Comparison of ENCODE assay signal across 15 cellular contexts in the genomic region with DNA sequence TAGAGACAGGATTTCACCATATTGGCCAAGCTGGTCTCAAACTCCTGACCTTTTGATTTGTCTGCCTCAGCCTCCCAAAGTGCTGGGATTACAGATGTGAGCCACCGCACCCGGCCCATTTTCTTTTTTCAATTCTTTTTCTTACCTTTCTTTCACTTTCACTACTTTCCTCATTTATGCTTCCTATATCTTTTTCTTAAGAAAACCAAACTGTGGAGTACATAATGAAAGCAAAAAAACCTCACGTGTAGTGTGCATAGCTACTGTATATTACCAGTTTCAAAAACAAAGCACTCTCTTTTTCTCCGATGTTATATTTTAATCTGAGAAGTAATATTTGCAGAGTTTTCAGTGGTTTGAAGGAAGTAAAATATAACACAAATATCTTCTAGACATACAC. TPM values are rescaled to one million over a fixed set of nuclear protein-coding genes. Genes with fewer than 3 reads are reported as not detected.
A peak's percentile ranks its signal among the peaks of the same experiment; 100 is the strongest.
DNase-seq lines count a peak whose midpoint lies in the region; ATAC-seq and TF ChIP-seq lines count a peak whose summit lies in the region.
"Had no signal": no experiment of that assay in that cellular context is flagged by ENCODE, and none has a peak within 500 bp of the region (broad histone marks: within the 10 kb centered on the region; RNA-seq: fewer than 3 reads in every experiment).

No MANE protein-coding gene starts in this region.

- POLR2A ChIA-PET in CD4-positive, alpha-beta memory T cell (lab: Charles Lee; ENCODE audit: partially characterized antibody), result interaction anchor here (1.0 to 2.0 kb wide), 3 partner anchors 8 to 154 kb away, joined by 4 to 7 read pairs (median 4); a partner anchor contains a TSS

- ATAC-seq in T-helper 17 cell, result no peak
- no peak for ATAC-seq in natural killer cell treated with Interleukin-12 subunit alpha and Interleukin-12 subunit beta and Interleukin-15 and Interleukin-18, amount 100 ng/mL, for 72 hours
- no peak for ATAC-seq in left colon

- H3K27me3 ChIP-seq in CD4-positive, alpha-beta memory T cell (ENCODE audit: insufficient read depth, low read length), result no peaks in the 10 kb centered on the region
- H3K27me3 ChIP-seq in brain microvascular endothelial cell (replicated peaks), result no peaks in the 10 kb centered on the region

- peaks cover 2 to 11% of the 10 kb centered on the region in 2 donors for H3K27me3 Mint-ChIP-seq in CD4-positive, alpha-beta memory T cell
- H3K27me3 Mint-ChIP-seq in IgD-negative memory B cell, result peaks cover 18% of the 10 kb centered on the region
- H3K27me3 Mint-ChIP-seq in T-helper 17 cell, result peaks cover 31% of the 10 kb centered on the region
- peaks cover 20 to 24% of the 10 kb centered on the region in 2 donors for H3K27me3 Mint-ChIP-seq in natural killer cell treated with Interleukin-12 subunit alpha and Interleukin-12 subunit beta and Interleukin-15 and Interleukin-18, amount 100 ng/mL, for 72 hours

- CTCF ChIA-PET in CD4-positive, alpha-beta memory T cell (lab: Charles Lee; ENCODE audit: partially characterized antibody), result interaction anchor here (1.3 to 2.6 kb wide), 3 partner anchors 10 to 53 kb away, joined by 3 to 9 read pairs (median 6); no protein-coding TSS in a partner anchor

- H3K27ac Mint-ChIP-seq in CD4-positive, alpha-beta memory T cell, result peak overlapping the region in 6 of 7 donors; percentile 15 to 87 (median 54)
- H3K27ac Mint-ChIP-seq in IgD-negative memory B cell, result peak overlapping the region in 1 of 3 donors; percentile 17
- H3K27ac Mint-ChIP-seq in T-helper 17 cell, result no peak overlapping the region
- H3K27ac Mint-ChIP-seq in natural killer cell treated with Interleukin-12 subunit alpha and Interleukin-12 subunit beta and Interleukin-15 and Interleukin-18, amount 100 ng/mL, for 72 hours, result peak overlapping the region in 1 of 2 donors; percentile 48

- intact Hi-C loops in CD4-positive, alpha-beta memory T cell (cut with micrococcal nuclease), result no loop called here
- intact Hi-C loops in left colon (cut with DNase I, micrococcal nuclease), result no loop called here

- DNase-seq in CD4-positive, alpha-beta memory T cell, result no peak
- DNase-seq in T-helper 17 cell, result no peak
- DNase-seq in natural killer cell treated with Interleukin-12 subunit alpha and Interleukin-12 subunit beta and Interleukin-15 and Interleukin-18, amount 100 ng/mL, for 72 hours (ENCODE audit: low spot score), result no peak
- DNase-seq in left colon, result no peak
- no peak for DNase-seq in stimulated activated CD4-positive, alpha-beta T cell treated with anti-CD3 and anti-CD28 coated beads, Interleukin-4, amount 100 ng/mL, for 24 hours
- DNase-seq in brain microvascular endothelial cell, result no peak
- DNase-seq: Caco-2, EL, HCEC 1CT, NCI-H187, NCI-H226, NCI-H524 treated with DMSO at 0.1 percent for 48 hours, RPMI8226 had no signal

- peaks cover 28% of the 10 kb centered on the region for H3K4me1 ChIP-seq in CD4-positive, alpha-beta memory T cell (ENCODE audit: insufficient read depth, low read length)

- in situ Hi-C loops in brain microvascular endothelial cell (cut with HindIII; ENCODE audit: low pct_ligation_motif_present, low sequenced_read_pairs), result no loop called here

- peaks cover 15 to 38% (median 28%) of the 10 kb centered on the region in 4 donors for H3K4me1 Mint-ChIP-seq in CD4-positive, alpha-beta memory T cell
- H3K4me1 Mint-ChIP-seq in IgD-negative memory B cell (peaks cover 10 to 20% (median 14%) of the 10 kb centered on the region in 3 donors), T-helper 17 cell (peaks cover 30% of the 10 kb centered on the region)
- H3K4me1 Mint-ChIP-seq in natural killer cell treated with Interleukin-12 subunit alpha and Interleukin-12 subunit beta and Interleukin-15 and Interleukin-18, amount 100 ng/mL, for 72 hours (ENCODE audit: low read depth in 2 of 2), result peaks cover 37 to 46% of the 10 kb centered on the region in 2 donors

- H3K4me3 Mint-ChIP-seq in CD4-positive, alpha-beta memory T cell, result peak overlapping the region; percentile 17 to 82 (median 46)
- H3K4me3 Mint-ChIP-seq in IgD-negative memory B cell, result peak overlapping the region in 3 of 4 donors; percentile 25 to 70 (median 42)
- peak overlapping the region; percentile 61 for H3K4me3 Mint-ChIP-seq in T-helper 17 cell
- H3K4me3 Mint-ChIP-seq in natural killer cell treated with Interleukin-12 subunit alpha and Interleukin-12 subunit beta and Interleukin-15 and Interleukin-18, amount 100 ng/mL, for 72 hours, result peak overlapping the region; percentile 66

- H3K36me3 ChIP-seq in CD4-positive, alpha-beta memory T cell (ENCODE audit: insufficient read depth, low read length), result no peaks in the 10 kb centered on the region
- no peaks in the 10 kb centered on the region for H3K36me3 ChIP-seq in brain microvascular endothelial cell (replicated peaks)

- peaks cover 0 to 2% (median 0%) of the 10 kb centered on the region in 8 donors for H3K9me3 Mint-ChIP-seq in CD4-positive, alpha-beta memory T cell
- H3K9me3 Mint-ChIP-seq in IgD-negative memory B cell, result no peaks in the 10 kb centered on the region
- no peaks in the 10 kb centered on the region for H3K9me3 Mint-ChIP-seq in natural killer cell treated with Interleukin-12 subunit alpha and Interleukin-12 subunit beta and Interleukin-15 and Interleukin-18, amount 100 ng/mL, for 72 hours

- no peak overlapping the region for H3K4me3 ChIP-seq in CD4-positive, alpha-beta memory T cell (ENCODE audit: low read length in 2 of 2)
- H3K4me3 ChIP-seq in brain microvascular endothelial cell (ENCODE audit: low read depth, low read length), result no peak overlapping the region

- no peak for TF ChIP-seq CTCF in brain microvascular endothelial cell (IDR thresholded peaks at IDR 0.05; ENCODE audit: low read depth, low read length, missing control alignments)

- H3K27ac ChIP-seq in CD4-positive, alpha-beta memory T cell (ENCODE audit: low read depth, low read length), result no peak overlapping the region
- H3K27ac ChIP-seq in brain microvascular endothelial cell, result no peak overlapping the region
- H3K27ac ChIP-seq: C4-2B had no signal

- no peaks in the 10 kb centered on the region for H3K36me3 Mint-ChIP-seq in CD4-positive, alpha-beta memory T cell
- H3K36me3 Mint-ChIP-seq in IgD-negative memory B cell, result peaks cover 6% of the 10 kb centered on the region
- peaks cover 2% of the 10 kb centered on the region for H3K36me3 Mint-ChIP-seq in T-helper 17 cell (ENCODE audit: low read depth)
- H3K36me3 Mint-ChIP-seq in natural killer cell treated with Interleukin-12 subunit alpha and Interleukin-12 subunit beta and Interleukin-15 and Interleukin-18, amount 100 ng/mL, for 72 hours, result no peaks in the 10 kb centered on the region

- no peaks in the 10 kb centered on the region for H3K9me3 ChIP-seq in CD4-positive, alpha-beta memory T cell (ENCODE audit: control insufficient read depth in 1 of 2, low read length in 2 of 2)
- no peaks in the 10 kb centered on the region for H3K9me3 ChIP-seq in T-helper 17 cell (ENCODE audit: control insufficient read depth, low read length, poor library complexity, severe bottlenecking)
- H3K9me3 ChIP-seq: Caco-2 had no signal

RNA-seq across cellular contexts. Expression of a gene that starts 8.0 kb away (rescaled TPM):
- total RNA-seq in CD4-positive, alpha-beta memory T cell, result 100 to 1,000 TPM; 196 to 207 TPM
- polyA plus RNA-seq in CD4-positive, alpha-beta memory T cell, result 10 to 100 TPM; 24.0 to 98.8 TPM
- 71.7 TPM for polyA plus RNA-seq in IgD-negative memory B cell
- 100 to 1,000 TPM; 303 TPM for total RNA-seq in T-helper 17 cell
- total RNA-seq in natural killer cell treated with Interleukin-12 subunit alpha and Interleukin-12 subunit beta and Interleukin-15 and Interleukin-18, amount 100 ng/mL, for 72 hours, result 100 to 1,000 TPM in 1 of 2 donors, 10 to 100 TPM in 1; 86.3 to 101 TPM
- 100 to 1,000 TPM; 399 TPM for total RNA-seq in left colon
